ENCODE assay signal across 29 cellular contexts in genomic region chr6:90938116-90938515, GRCh38.
A peak's percentile ranks its signal among the peaks of the same experiment; 100 is the strongest.
DNase-seq lines count a peak whose midpoint lies in the region; ATAC-seq and TF ChIP-seq lines count a peak whose summit lies in the region.
"Had no signal": no experiment of that assay in that cellular context is flagged by ENCODE, and none has a peak within 500 bp of the region (broad histone marks: within the 10 kb centered on the region; RNA-seq: fewer than 3 reads in every experiment).

No MANE protein-coding gene starts in this region.

- DNase-seq in AG08395 (ENCODE audit: low spot score) (peak; percentile 3), astrocyte of the cerebellum (ENCODE audit: low read depth) (peak; percentile 46), foreskin melanocyte (peak; percentile 76), foreskin fibroblast (no peak)
- no peak for DNase-seq in stimulated activated CD4-positive, alpha-beta T cell treated with anti-CD3 and anti-CD28 coated beads, Interleukin-4, amount 100 ng/mL, for 24 hours
- DNase-seq: activated CD4-positive, alpha-beta T cell treated with anti-CD3 and anti-CD28 coated beads, Interleukin-2, amount 10 ng/mL, durations not matched to agents 24 days and 14 days; AML-193; aorta; CD4-positive, alpha-beta memory T cell; central memory CD4-positive, alpha-beta T cell; DND-41; effector memory CD8-positive, alpha-beta T cell; Karpas-422; NCI-H146; NCI-H510A; nephron progenitor cell; stimulated activated naive B cell treated with anti-CD40 and anti-IgM and Interleukin-4, amounts not matched to agents 10 μg/mL and 1 μg/mL and 100 μg/mL, for 72 hours; substantia nigra; T-helper 1 cell; upper lobe of left lung had no signal

- H3K9ac ChIP-seq in Loucy (ENCODE audit: low read depth, low read length, poor library complexity, severe bottlenecking), result no peak overlapping the region

- H3K9me2 ChIP-seq in Loucy (replicated peaks; ENCODE audit: low read depth, low read length), result no peaks in the 10 kb centered on the region

- no peak for TF ChIP-seq CTCF in Loucy (conservative IDR thresholded peaks at IDR 0.05; ENCODE audit: low read length)
- no peak for TF ChIP-seq CTCF in astrocyte of the cerebellum (IDR thresholded peaks at IDR 0.05; ENCODE audit: low read depth, low read length, missing control alignments)
- no peak for TF ChIP-seq CTCF in foreskin fibroblast (IDR thresholded peaks at IDR 0.05; ENCODE audit: low read depth, low read length)

- in situ Hi-C loops in astrocyte of the cerebellum (cut with HindIII; ENCODE audit: low sequenced_read_pairs), result no loop called here

- H3K9me3 ChIP-seq in Loucy (ENCODE audit: insufficient read depth, low read depth, low read length), result no peaks in the 10 kb centered on the region
- H3K9me3 ChIP-seq: gastroesophageal sphincter, upper lobe of left lung had no signal

- no peaks in the 10 kb centered on the region for H3F3A ChIP-seq in Loucy (ENCODE audit: low read depth)

- no peaks in the 10 kb centered on the region for H3K36me3 ChIP-seq in Loucy (ENCODE audit: insufficient read depth, low read length)
- H3K36me3 ChIP-seq: gastroesophageal sphincter, upper lobe of left lung had no signal

- no peaks in the 10 kb centered on the region for H3K4me1 ChIP-seq in Loucy (ENCODE audit: insufficient read depth, low read length, poor library complexity, severe bottlenecking)
- H3K4me1 ChIP-seq: gastroesophageal sphincter, upper lobe of left lung had no signal

- no peaks in the 10 kb centered on the region for H3K27me3 ChIP-seq in Loucy (ENCODE audit: insufficient read depth, low read length, poor library complexity, severe bottlenecking)
- H3K27me3 ChIP-seq: gastroesophageal sphincter, hepatocyte, upper lobe of left lung had no signal

- H3K4me3 ChIP-seq in Loucy (ENCODE audit: low read length, poor library complexity, severe bottlenecking), result no peak overlapping the region
- H3K4me3 ChIP-seq in astrocyte of the cerebellum (ENCODE audit: low read depth, low read length), result no peak overlapping the region
- H3K4me3 ChIP-seq in foreskin fibroblast (ENCODE audit: low read depth in 1 of 2, low read length in 2 of 2), result no peak overlapping the region
- H3K4me3 ChIP-seq: gastroesophageal sphincter, hepatocyte, lung, upper lobe of left lung had no signal

- H3K79me2 ChIP-seq in Loucy (ENCODE audit: insufficient read depth, low read length), result no peaks in the 10 kb centered on the region
- H3K79me2 ChIP-seq: hepatocyte had no signal

- no peaks in the 10 kb centered on the region for H4K20me1 ChIP-seq in Loucy (ENCODE audit: insufficient read depth, low read length, poor library complexity, severe bottlenecking)

- no peak overlapping the region for H3K4me2 ChIP-seq in Loucy (ENCODE audit: low read depth, low read length, poor library complexity, severe bottlenecking)
- H3K4me2 ChIP-seq: hepatocyte had no signal

- ATAC-seq in GM19395 (IDR thresholded peaks at IDR 0.05; ENCODE audit: unreplicated experiment) (no peak), GM19324 (IDR thresholded peaks at IDR 0.05; ENCODE audit: low FRiP score, unreplicated experiment) (no peak)
- ATAC-seq: effector memory CD8-positive, alpha-beta T cell; esophagus mucosa; gastroesophageal sphincter; HCT116; stimulated activated naive B cell treated with anti-CD40 and anti-IgM and Interleukin-4, amounts not matched to agents 10 μg/mL and 1 μg/mL and 100 μg/mL, for 72 hours; WTC11 had no signal

- H2AFZ ChIP-seq in Loucy (ENCODE audit: low read length), result 0 out of 2 replicates have a peak overlapping the region, but pooled peaks have one; percentile 0
- H2AFZ ChIP-seq: hepatocyte had no signal

Comparison
In these comparisons a context has a peak if more than half of its experiments do, and no peak if none do; other contexts are left out.
1. DNase-seq: peak in AG08395 (single experiment), astrocyte of the cerebellum (single experiment) and foreskin melanocyte (single experiment); none in stimulated activated CD4-positive, alpha-beta T cell treated with anti-CD3 and anti-CD28 coated beads, Interleukin-4, amount 100 ng/mL, for 24 hours (single experiment) and foreskin fibroblast (0 of 2).